8 cellular contexts compared by ENCODE assay signal in genomic region chr1:29236993-29237905, GRCh38.
A peak's percentile ranks its signal among the peaks of the same experiment; 100 is the strongest.
DNase-seq lines count a peak whose midpoint lies in the region; ATAC-seq and TF ChIP-seq lines count a peak whose summit lies in the region.

No MANE protein-coding gene starts in this region.

- TF ChIP-seq CTCF in C4-2B (conservative IDR thresholded peaks at IDR 0.05): no peak; the same call in 1 of the 2 replicates

- no peak for ATAC-seq in HG03521 (IDR thresholded peaks at IDR 0.05; ENCODE audit: unreplicated experiment)

- H2AFZ ChIP-seq in neuron (ENCODE audit: low read depth, low read length): no peak overlapping the region

- H3K36me3 ChIP-seq in HUES6 (ENCODE audit: control insufficient read depth, insufficient read depth, low read length): no peaks in the 10 kb centered on the region
- no peaks in the 10 kb centered on the region for H3K36me3 ChIP-seq in neuron (ENCODE audit: insufficient read depth, low read length)

- H3K27me3 ChIP-seq in HUES6 (ENCODE audit: control insufficient read depth, insufficient read depth, low read length) (peaks cover 47% of the 10 kb centered on the region), neuron (ENCODE audit: insufficient read depth, low read length) (peaks cover 41% of the 10 kb centered on the region)

- H3K4me3 ChIP-seq in HUES6 (ENCODE audit: low read depth, low read length) (peak overlapping the region; percentile 87), neuron (ENCODE audit: low read length) (peak overlapping the region; percentile 33)

- peak; percentile 32 to 33 for DNase-seq in activated T-cell treated with anti-CD3 and anti-CD28 coated beads, Interleukin-2, amount 50 U/mL, for 48 hours
- peak; percentile 52 for DNase-seq in foreskin melanocyte
- no peak for DNase-seq in SHP77 treated with DMSO at 0.1 percent for 48 hours (lab: John Stamatoyannopoulos, UW)
- DNase-seq in NCI-H1092 (lab: John Stamatoyannopoulos, UW): no peak

- H3K27ac ChIP-seq in C4-2B (peak overlapping the region; percentile 62), HUES6 (ENCODE audit: low read depth, low read length) (no peak overlapping the region)

- H3K4me1 ChIP-seq in HUES6 (ENCODE audit: control insufficient read depth, insufficient read depth, low read length): peaks cover 32% of the 10 kb centered on the region
- peaks cover 22% of the 10 kb centered on the region for H3K4me1 ChIP-seq in neuron (ENCODE audit: insufficient read depth, low read length)

- H3K9me3 ChIP-seq in HUES6 (ENCODE audit: control insufficient read depth, insufficient read depth, low read depth, low read length): no peaks in the 10 kb centered on the region
- H3K9me3 ChIP-seq in neuron (ENCODE audit: low read length): no peaks in the 10 kb centered on the region

- H3K9ac ChIP-seq in HUES6 (ENCODE audit: low read length): peak overlapping the region; percentile 70

Comparison
In these comparisons a context has a peak if more than half of its experiments do, and no peak if none do; other contexts are left out.
1. DNase-seq: peak in activated T-cell treated with anti-CD3 and anti-CD28 coated beads, Interleukin-2, amount 50 U/mL, for 48 hours (2 of 2) and foreskin melanocyte (single experiment); none in SHP77 treated with DMSO at 0.1 percent for 48 hours (single experiment) and NCI-H1092 (single experiment).